ENCODE assay signal across 11 cellular contexts in the genomic region with DNA sequence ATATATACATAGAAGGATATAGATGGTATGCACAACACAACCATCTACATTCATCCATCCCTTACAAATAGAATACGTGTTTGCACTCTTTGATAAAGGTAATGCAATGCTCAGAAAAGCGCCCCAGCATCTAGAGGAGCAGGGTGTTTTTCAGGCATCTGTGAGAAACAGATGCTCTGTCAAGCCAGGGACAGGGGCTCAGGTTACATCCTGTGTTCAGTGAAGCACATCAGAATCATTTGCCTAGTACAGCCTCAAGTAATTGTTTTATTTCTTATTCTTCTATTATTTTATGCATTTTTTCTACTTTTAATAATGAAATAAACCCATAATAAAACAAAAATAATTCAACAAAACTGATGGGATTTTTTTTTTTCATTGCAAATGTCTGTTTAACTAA. TPM values are rescaled to one million over a fixed set of nuclear protein-coding genes. Genes with fewer than 3 reads are reported as not detected.
DNase-seq lines count a peak whose midpoint lies in the region; ATAC-seq and TF ChIP-seq lines count a peak whose summit lies in the region.
"Had no signal": no experiment of that assay in that cellular context is flagged by ENCODE, and none has a peak within 500 bp of the region (broad histone marks: within the 10 kb centered on the region; RNA-seq: fewer than 3 reads in every experiment).

No MANE protein-coding gene starts in this region.

- TF ChIP-seq POLR2A in IMR-90 (IDR thresholded peaks at IDR 0.05; ENCODE audit: low read depth, low read length) = no peak

- H3K23ac ChIP-seq in IMR-90 (ENCODE audit: low read depth, low read length) = no peak overlapping the region

- H4K5ac ChIP-seq in IMR-90 (ENCODE audit: low read depth, low read length) = no peak overlapping the region

- BruUV-seq in IMR-90 (replicated peaks; lab: Mats Ljungman, UMichigan) = no TSS peak

- H3K36me3 Mint-ChIP-seq in activated B cell treated with CpG ODN at 0.5 μM for 24 hours (ENCODE audit: low read depth) = no peaks in the 10 kb centered on the region
- peaks cover 4% of the 10 kb centered on the region for H3K36me3 Mint-ChIP-seq in activated T-helper 1 cell treated with anti-CD3 and anti-CD28 coated beads, Interleukin-12 subunit alpha, Interleukin-12 subunit beta, Interleukin-2, Interleukin-4 antibody, amounts not matched to agents 30 ng/mL and 10 ng/mL and 1 ng/mL, durations not matched to agents 14 hours and 24 hours and 36 hours (ENCODE audit: low read depth)

- DNase-seq in GM12865 (ENCODE audit: low read depth) = peak; percentile 44
- DNase-seq in IMR-90 = peak; percentile 49
- no peak for DNase-seq in activated B cell treated with CpG ODN at 0.5 μM for 24 hours
- no peak for DNase-seq in RPMI8226
- DNase-seq in A172 (ENCODE audit: low spot score) = no peak
- DNase-seq in KG1 (lab: John Stamatoyannopoulos, UW) = no peak
- no peak for DNase-seq in activated T-helper 1 cell treated with anti-CD3 and anti-CD28 coated beads, Interleukin-12 subunit alpha, Interleukin-12 subunit beta, Interleukin-2, Interleukin-4 antibody, amounts not matched to agents 30 ng/mL and 10 ng/mL and 1 ng/mL, durations not matched to agents 14 hours and 24 hours and 36 hours (ENCODE audit: low spot score)
- DNase-seq: activated CD4-positive, alpha-beta T cell treated with anti-CD3 and anti-CD28 coated beads, Interleukin-2, amount 50 U/mL, for 1 hour; dermis blood vessel endothelial cell had no signal

- no peaks in the 10 kb centered on the region for H3K36me3 ChIP-seq in IMR-90 (ENCODE audit: control insufficient read depth, insufficient read depth, low read length)

- no peak overlapping the region for H2AK5ac ChIP-seq in IMR-90 (ENCODE audit: low read depth, low read length)

- in situ Hi-C loops in IMR-90 (cut with MboI; ENCODE audit: low sequenced_read_pairs) = no loop called here

- H3K9ac ChIP-seq in IMR-90 (ENCODE audit: low read depth, low read length) = no peak overlapping the region

- H3K9me3 Mint-ChIP-seq in activated B cell treated with CpG ODN at 0.5 μM for 24 hours = no peaks in the 10 kb centered on the region
- peaks cover 3% of the 10 kb centered on the region for H3K9me3 Mint-ChIP-seq in activated T-helper 1 cell treated with anti-CD3 and anti-CD28 coated beads, Interleukin-12 subunit alpha, Interleukin-12 subunit beta, Interleukin-2, Interleukin-4 antibody, amounts not matched to agents 30 ng/mL and 10 ng/mL and 1 ng/mL, durations not matched to agents 14 hours and 24 hours and 36 hours

- intact Hi-C loops in IMR-90 (cut with micrococcal nuclease) = no loop called here
- intact Hi-C loops in activated B cell treated with CpG ODN at 0.5 μM for 24 hours (cut with micrococcal nuclease) = loop anchor here (1.0 to 5.0 kb wide), 3 partner anchors 16 to 46 kb away; no protein-coding TSS in a partner anchor
- intact Hi-C loops in activated T-helper 1 cell treated with anti-CD3 and anti-CD28 coated beads, Interleukin-12 subunit alpha, Interleukin-12 subunit beta, Interleukin-2, Interleukin-4 antibody, amounts not matched to agents 30 ng/mL and 10 ng/mL and 1 ng/mL, durations not matched to agents 14 hours and 24 hours and 36 hours (cut with micrococcal nuclease) = loop anchor here (5.0 kb wide), 1 partner anchor 43 kb away; no protein-coding TSS in a partner anchor

- H3K4ac ChIP-seq in IMR-90 (ENCODE audit: low read depth, low read length) = no peak overlapping the region

- H4K8ac ChIP-seq in IMR-90 (ENCODE audit: low read depth in 2 of 2, low read length in 2 of 2) = no peak overlapping the region

- H3K56ac ChIP-seq in IMR-90 (ENCODE audit: extremely low read depth, insufficient read depth, low read length) = no peak overlapping the region

- H3K4me2 ChIP-seq in IMR-90 (ENCODE audit: low read depth, low read length) = no peak overlapping the region

- no peak overlapping the region for H3K27ac ChIP-seq in IMR-90 (ENCODE audit: insufficient read depth, low read length)

- no peak for TF ChIP-seq RAD21 in IMR-90 (IDR thresholded peaks at IDR 0.05; ENCODE audit: low read length)

- H3K27me3 Mint-ChIP-seq in activated B cell treated with CpG ODN at 0.5 μM for 24 hours = no peaks in the 10 kb centered on the region
- peaks cover 2% of the 10 kb centered on the region for H3K27me3 Mint-ChIP-seq in activated T-helper 1 cell treated with anti-CD3 and anti-CD28 coated beads, Interleukin-12 subunit alpha, Interleukin-12 subunit beta, Interleukin-2, Interleukin-4 antibody, amounts not matched to agents 30 ng/mL and 10 ng/mL and 1 ng/mL, durations not matched to agents 14 hours and 24 hours and 36 hours (ENCODE audit: insufficient read depth)

- no peaks in the 10 kb centered on the region; the same call in 1 of the 2 replicates for H3K9me1 ChIP-seq in IMR-90 (ENCODE audit: insufficient read depth, low read length)

- H2BK5ac ChIP-seq in IMR-90 (ENCODE audit: low read depth, low read length, poor library complexity, severe bottlenecking) = no peak overlapping the region

- POLR2A ChIA-PET in IMR-90 (lab: Charles Lee; ENCODE audit: unreplicated experiment) (no interaction called here), activated B cell treated with CpG ODN at 0.5 μM for 24 hours (lab: Charles Lee) (no interaction called here)

- H3K18ac ChIP-seq in IMR-90 (ENCODE audit: low read depth, low read length) = no peak overlapping the region

- no peaks in the 10 kb centered on the region for H3K79me1 ChIP-seq in IMR-90 (ENCODE audit: low read depth in 1 of 2, low read length in 2 of 2)

- H3K27ac Mint-ChIP-seq in activated B cell treated with CpG ODN at 0.5 μM for 24 hours = no peak overlapping the region
- H3K27ac Mint-ChIP-seq in activated T-helper 1 cell treated with anti-CD3 and anti-CD28 coated beads, Interleukin-12 subunit alpha, Interleukin-12 subunit beta, Interleukin-2, Interleukin-4 antibody, amounts not matched to agents 30 ng/mL and 10 ng/mL and 1 ng/mL, durations not matched to agents 14 hours and 24 hours and 36 hours = no peak overlapping the region

- H3K4me3 Mint-ChIP-seq in activated B cell treated with CpG ODN at 0.5 μM for 24 hours = no peak overlapping the region
- H3K4me3 Mint-ChIP-seq in activated T-helper 1 cell treated with anti-CD3 and anti-CD28 coated beads, Interleukin-12 subunit alpha, Interleukin-12 subunit beta, Interleukin-2, Interleukin-4 antibody, amounts not matched to agents 30 ng/mL and 10 ng/mL and 1 ng/mL, durations not matched to agents 14 hours and 24 hours and 36 hours = no peak overlapping the region

- H2AFZ ChIP-seq in IMR-90 (replicated peaks; ENCODE audit: low read length, poor library complexity) = no peak overlapping the region

- CTCF ChIA-PET in IMR-90 (lab: Yijun Ruan, JAX) = no interaction called here
- CTCF ChIA-PET in activated B cell treated with CpG ODN at 0.5 μM for 24 hours (lab: Charles Lee) = no interaction called here

- no peaks in the 10 kb centered on the region for H3K9me3 ChIP-seq in IMR-90 (ENCODE audit: control insufficient read depth, insufficient read depth, low read length)

- H3K4me3 ChIP-seq in GM12865 (ENCODE audit: low read depth, low read length) = no peak overlapping the region
- H3K4me3 ChIP-seq in IMR-90 (ENCODE audit: insufficient read depth, low read depth, low read length) = no peak overlapping the region
- H3K4me3 ChIP-seq: K562 had no signal

- dilution Hi-C loops in IMR-90 (cut with HindIII; ENCODE audit: low sequenced_read_pairs, unreplicated experiment) = no loop called here

- peaks cover 29% of the 10 kb centered on the region for H3K4me1 Mint-ChIP-seq in activated B cell treated with CpG ODN at 0.5 μM for 24 hours
- H3K4me1 Mint-ChIP-seq in activated T-helper 1 cell treated with anti-CD3 and anti-CD28 coated beads, Interleukin-12 subunit alpha, Interleukin-12 subunit beta, Interleukin-2, Interleukin-4 antibody, amounts not matched to agents 30 ng/mL and 10 ng/mL and 1 ng/mL, durations not matched to agents 14 hours and 24 hours and 36 hours (ENCODE audit: low read depth) = peaks cover 23% of the 10 kb centered on the region

- no peak overlapping the region for H3K14ac ChIP-seq in IMR-90 (replicated peaks; ENCODE audit: low read depth, low read length)

- H2BK15ac ChIP-seq in IMR-90 (ENCODE audit: low read depth, low read length) = no peak overlapping the region

- H4K20me1 ChIP-seq in IMR-90 (ENCODE audit: insufficient read depth, low read length) = no peaks in the 10 kb centered on the region

- no peak overlapping the region for H4K91ac ChIP-seq in IMR-90 (ENCODE audit: insufficient read depth, low read depth, low read length)

- H3K4me1 ChIP-seq in IMR-90 (ENCODE audit: control insufficient read depth, insufficient read depth, low read length) = peaks cover 6% of the 10 kb centered on the region

- ATAC-seq in GM21528 (IDR thresholded peaks at IDR 0.05; ENCODE audit: low FRiP score, unreplicated experiment) (peak; percentile 76), IMR-90 (ENCODE audit: low read depth) (peak; percentile 46; the same call in 1 of the 2 replicates), activated B cell treated with CpG ODN at 0.5 μM for 24 hours (ENCODE audit: low read depth) (peak; percentile 79)
- ATAC-seq: K562 had no signal

- H2AK9ac ChIP-seq in IMR-90 (replicated peaks; ENCODE audit: low read depth, low read length, poor library complexity) = no peak overlapping the region

- H3K27me3 ChIP-seq in IMR-90 (ENCODE audit: control insufficient read depth, insufficient read depth, low read length) = no peaks in the 10 kb centered on the region

- no peak overlapping the region for H2BK120ac ChIP-seq in IMR-90 (ENCODE audit: low read depth, low read length)

- TF ChIP-seq CTCF in GM12865 (IDR thresholded peaks at IDR 0.05; ENCODE audit: insufficient read depth, low read depth, low read length, missing control alignments) (no peak), IMR-90 (conservative IDR thresholded peaks at IDR 0.05; ENCODE audit: low read depth, low read length) (no peak), activated B cell treated with CpG ODN at 0.5 μM for 24 hours (IDR thresholded peaks at IDR 0.05) (no peak)

- H2BK20ac ChIP-seq in IMR-90 (ENCODE audit: low read depth, low read length) = no peak overlapping the region

- WGBS in IMR-90 (ENCODE audit: extremely low coverage in 2 of 2, insufficient read length in 1 of 2), 2 experiments = 80% methylated on average over 1 of the region's 2 CpGs; no CpG with 5 or more reads in 1 of the 2 experiments

RNA-seq across cellular contexts. Expression of gene HIF1A, which starts 50.5 kb away (rescaled TPM):
- total RNA-seq in IMR-90 (2012; rRNA removed) (301 and 493 TPM in 2 replicates), activated B cell treated with CpG ODN at 0.5 μM for 24 hours (148 and 179 TPM in 2 replicates)
- 86.9 and 128 TPM in 2 replicates for polyA plus RNA-seq in IMR-90 (2012; rRNA removed)
- 20.1 and 33.1 TPM in 2 replicates for polyA plus RNA-seq in IMR-90 (2012; cell fraction: cytosol; rRNA removed)
- 16.8 and 161 TPM in 2 replicates for polyA plus RNA-seq in IMR-90 (2012; cell fraction: nucleus; rRNA removed; ENCODE audit: low replicate concordance)
- 226 and 236 TPM in 2 replicates for total RNA-seq in A172 (2014; rRNA removed; shearing (Covaris generic))
- 241 and 247 TPM in 2 replicates for total RNA-seq in activated T-helper 1 cell treated with anti-CD3 and anti-CD28 coated beads, Interleukin-12 subunit alpha, Interleukin-12 subunit beta, Interleukin-2, Interleukin-4 antibody, amounts not matched to agents 30 ng/mL and 10 ng/mL and 1 ng/mL, durations not matched to agents 14 hours and 24 hours and 36 hours

Comparison
In these comparisons a context has a peak if more than half of its experiments do, and no peak if none do; other contexts are left out.
1. DNase-seq: peak in GM12865 (single experiment) and IMR-90 (single experiment); none in activated B cell treated with CpG ODN at 0.5 μM for 24 hours (single experiment), RPMI8226 (single experiment), A172 (single experiment), KG1 (single experiment) and activated T-helper 1 cell treated with anti-CD3 and anti-CD28 coated beads, Interleukin-12 subunit alpha, Interleukin-12 subunit beta, Interleukin-2, Interleukin-4 antibody, amounts not matched to agents 30 ng/mL and 10 ng/mL and 1 ng/mL, durations not matched to agents 14 hours and 24 hours and 36 hours (single experiment).
2. Peak in every context shown above with its lines, with median percentiles within 50 percentile points of each other: ATAC-seq.